ENCODE assay signal across 8 cellular contexts in the genomic region with DNA sequence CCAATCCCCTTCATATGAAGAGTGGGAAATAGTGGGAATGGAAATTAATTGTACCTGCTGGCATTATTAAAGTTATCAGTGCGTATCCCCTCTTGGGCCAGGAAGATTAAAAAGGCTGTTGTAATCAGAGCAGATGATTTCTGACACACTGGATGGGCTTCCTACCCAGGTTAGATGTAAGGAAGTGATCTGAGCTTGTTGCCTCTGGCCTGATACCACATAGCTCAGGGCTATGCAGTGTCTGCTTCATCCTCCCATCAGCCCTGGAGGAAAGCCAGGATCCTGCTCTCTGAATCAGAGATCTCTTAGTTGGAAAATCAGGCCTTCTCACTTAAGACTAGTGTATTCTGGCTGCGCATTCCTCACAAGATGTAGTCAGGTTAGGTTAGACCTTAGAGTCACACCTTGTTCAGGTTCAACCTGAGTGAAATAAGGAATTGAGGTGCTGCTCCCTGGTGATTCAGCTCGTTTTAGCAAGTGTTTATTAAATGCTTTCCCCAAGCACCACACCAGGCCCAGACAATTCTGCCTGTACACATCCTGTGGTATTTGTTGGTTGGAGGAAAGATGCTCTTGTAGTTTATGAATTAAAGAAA.
DNase-seq lines count a peak whose midpoint lies in the region; ATAC-seq, FAIRE-seq and TF ChIP-seq lines count a peak whose summit lies in the region.
"Not testable (repeated sequence)": the region's sequence is repeated elsewhere in the genome, so short reads cannot be mapped to it uniquely, and the experiment has no call there.

No MANE protein-coding gene starts in this region.

- H3K4me1 ChIP-seq in adipocyte (ENCODE audit: control insufficient read depth, insufficient read depth, low read length); foreskin keratinocyte: not testable (repeated sequence)

- TF ChIP-seq CTCF in choroid plexus epithelial cell (conservative IDR thresholded peaks at IDR 0.05; ENCODE audit: low read depth, low read length); foreskin keratinocyte (conservative IDR thresholded peaks at IDR 0.05): not testable (repeated sequence)

- H3K4me3 ChIP-seq in adipocyte (ENCODE audit: low read length); choroid plexus epithelial cell (ENCODE audit: low read depth, low read length): not testable (repeated sequence)

- H3K9me3 ChIP-seq in adipocyte (ENCODE audit: control insufficient read depth, low read length) = not testable (repeated sequence)

- H3K9ac ChIP-seq in adipocyte (ENCODE audit: low read length) = not testable (repeated sequence)

- not testable (repeated sequence) for H3K27ac ChIP-seq in foreskin keratinocyte

- not testable (repeated sequence) for H3K36me3 ChIP-seq in adipocyte (ENCODE audit: control insufficient read depth, insufficient read depth, low read length, severe bottlenecking)

- H3K27me3 ChIP-seq in adipocyte (replicated peaks; ENCODE audit: control insufficient read depth, insufficient read depth, low read length); foreskin keratinocyte: not testable (repeated sequence)

- FAIRE-seq in RCC 7860 (lab: Jason Lieb, UNC) = not testable (repeated sequence)

- ATAC-seq in foreskin keratinocyte = peak; percentile 88

- peak; percentile 75 for DNase-seq in EH (ENCODE audit: low read depth)
- peak; percentile 34 for DNase-seq in HT1080 (ENCODE audit: low read depth)
- peak; percentile 11 for DNase-seq in RCC 7860 (ENCODE audit: low spot score)
- DNase-seq in adipocyte (ENCODE audit: low read depth) = peak; percentile 2
- peak; percentile 52 for DNase-seq in choroid plexus epithelial cell (ENCODE audit: low read depth)
- DNase-seq in fibroblast of gingiva (ENCODE audit: low read depth) = peak; percentile 8
- DNase-seq in foreskin keratinocyte = peak; percentile 30 to 79
- peak; percentile 15 for DNase-seq in non-pigmented ciliary epithelial cell (ENCODE audit: low read depth)

Comparison
In these comparisons a context has a peak if more than half of its experiments do, and no peak if none do; other contexts are left out.
1. DNase-seq: peak in every context shown above with its lines; median percentile 75 in EH; 54 in foreskin keratinocyte; 52 in choroid plexus epithelial cell; 34 in HT1080; 15 in non-pigmented ciliary epithelial cell; 11 in RCC 7860; 8 in fibroblast of gingiva; 2 in adipocyte.